Comparison of ENCODE assay signal across 8 cellular contexts in the genomic region with DNA sequence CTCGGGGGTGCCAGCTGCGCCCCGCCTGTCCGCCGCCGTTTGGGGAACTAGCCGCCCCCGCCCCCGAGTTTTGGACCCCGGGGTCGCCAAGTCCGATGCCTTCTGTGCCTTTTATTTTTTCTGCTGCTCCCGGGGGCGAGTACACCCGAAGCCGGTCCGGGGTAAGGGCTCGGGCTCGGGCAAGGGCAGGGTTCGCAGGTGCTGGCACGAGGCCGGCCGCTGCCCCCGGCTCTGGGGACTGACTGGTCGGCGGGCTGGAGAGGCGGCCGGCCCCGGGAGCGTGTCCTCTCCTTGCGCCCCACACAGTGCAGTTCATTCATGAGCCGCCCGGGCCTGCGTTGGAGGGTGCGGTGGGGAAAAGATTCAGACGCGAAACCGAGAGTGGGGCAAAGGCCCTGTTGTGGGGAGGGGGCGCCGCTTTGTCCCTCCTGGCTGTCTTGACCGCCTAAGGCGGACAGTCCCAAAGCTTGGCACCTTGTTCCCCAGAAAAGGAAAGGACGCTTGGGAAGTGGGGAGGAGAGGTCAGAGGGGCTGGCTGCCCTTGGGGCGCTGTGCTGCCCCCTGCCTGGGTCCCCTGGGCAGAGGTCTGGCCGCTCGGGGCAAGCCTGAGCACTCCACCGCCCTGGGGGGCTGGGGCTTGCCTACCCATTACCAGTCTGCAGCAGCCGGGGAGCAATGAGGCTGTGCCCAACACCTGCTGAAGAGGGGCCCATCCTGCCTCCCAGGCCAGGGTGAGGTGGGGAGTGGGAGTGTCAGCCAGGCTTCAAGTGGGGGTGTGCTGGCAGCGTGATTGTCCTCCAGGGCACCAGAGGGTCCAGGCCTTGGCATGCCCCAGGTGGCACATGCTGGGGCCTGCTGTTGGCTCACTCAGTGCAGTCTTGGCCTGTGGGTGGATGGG. TPM values are rescaled to one million over a fixed set of nuclear protein-coding genes. Genes with fewer than 3 reads are reported as not detected.
DNase-seq lines count a peak whose midpoint lies in the region; ATAC-seq, FAIRE-seq and TF ChIP-seq lines count a peak whose summit lies in the region.

No MANE protein-coding gene starts in this region.

- no peak overlapping the region for H3K27ac Mint-ChIP-seq in activated naive CD4-positive, alpha-beta T cell treated with anti-CD3 and anti-CD28 coated beads, Interleukin-2, amount 50 U/mL, for 24 hours

- H2AFZ ChIP-seq in KMS-11 (ENCODE audit: low read depth) = peak overlapping the region; percentile 68

- H3K4me1 Mint-ChIP-seq in activated naive CD4-positive, alpha-beta T cell treated with anti-CD3 and anti-CD28 coated beads, Interleukin-2, amount 50 U/mL, for 24 hours = peaks cover 59% of the 10 kb centered on the region

- TF ChIP-seq CTCF in KMS-11 (conservative IDR thresholded peaks at IDR 0.05; ENCODE audit: low read depth, low read length) = no peak
- TF ChIP-seq CTCF in pancreas (IDR thresholded peaks at IDR 0.05) = no peak

- peak overlapping the region; percentile 79 for H3K4me3 Mint-ChIP-seq in activated naive CD4-positive, alpha-beta T cell treated with anti-CD3 and anti-CD28 coated beads, Interleukin-2, amount 50 U/mL, for 24 hours

- H3K9ac ChIP-seq in KMS-11 = peak overlapping the region; percentile 54

- H3K4me1 ChIP-seq in KMS-11 (ENCODE audit: low read depth, poor library complexity, severe bottlenecking) = peaks cover 33% of the 10 kb centered on the region
- peaks cover 2 to 39% (median 23%) of the 10 kb centered on the region in 3 donors for H3K4me1 ChIP-seq in pancreas

- H3K27me3 ChIP-seq in KMS-11 (ENCODE audit: insufficient read depth, low read depth) (no peaks in the 10 kb centered on the region), pancreas (no peaks in the 10 kb centered on the region)

- 4% methylated on average over 48 to 49 of the region's 49 CpGs for whole genome bisulfite sequencing in pancreas, 2 donors

- no peaks in the 10 kb centered on the region for H3K9me3 Mint-ChIP-seq in activated naive CD4-positive, alpha-beta T cell treated with anti-CD3 and anti-CD28 coated beads, Interleukin-2, amount 50 U/mL, for 24 hours

- H3K36me3 ChIP-seq in KMS-11 (ENCODE audit: insufficient read depth) (no peaks in the 10 kb centered on the region), pancreas (no peaks in the 10 kb centered on the region)

- H4K20me1 ChIP-seq in KMS-11 (ENCODE audit: insufficient read depth) = peaks cover 29% of the 10 kb centered on the region

- peak; percentile 36 for DNase-seq in activated CD4-positive, alpha-beta T cell treated with anti-CD3 and anti-CD28 coated beads for 48 hours
- no peak for DNase-seq in activated CD4-positive, alpha-beta T cell treated with anti-CD3 and anti-CD28 coated beads for 1 hour
- peak; percentile 71 for DNase-seq in Right ventricle myocardium superior
- peak; percentile 34 to 86 (median 64) for DNase-seq in pancreas
- no peak for DNase-seq in NCI-H2171 (lab: John Stamatoyannopoulos, UW)

- intact Hi-C loops in Right ventricle myocardium superior (cut with DNase I) (no loop called here), pancreas (cut with DNase I) (no loop called here)

- H3K36me3 Mint-ChIP-seq in activated naive CD4-positive, alpha-beta T cell treated with anti-CD3 and anti-CD28 coated beads, Interleukin-2, amount 50 U/mL, for 24 hours = peaks cover 4% of the 10 kb centered on the region

- H3K79me2 ChIP-seq in KMS-11 (ENCODE audit: insufficient read depth, low read depth) = peaks cover 36% of the 10 kb centered on the region

- H3K27me3 Mint-ChIP-seq in activated naive CD4-positive, alpha-beta T cell treated with anti-CD3 and anti-CD28 coated beads, Interleukin-2, amount 50 U/mL, for 24 hours = no peaks in the 10 kb centered on the region

- no peaks in the 10 kb centered on the region for H3K9me3 ChIP-seq in pancreas

- H3K4me2 ChIP-seq in KMS-11 = peak overlapping the region; percentile 59; the same call in 1 of the 2 replicates

- FAIRE-seq in pancreas (lab: Jason Lieb, UNC) = no peak

- H3K4me3 ChIP-seq in KMS-11 (IDR thresholded peaks at IDR 0.05; ENCODE audit: insufficient read depth, low read depth, low read length) (no peak overlapping the region), pancreas (peak overlapping the region; percentile 73 to 98 (median 88))

- no peak overlapping the region for H3K27ac ChIP-seq in KMS-11
- H3K27ac ChIP-seq in pancreas = peak overlapping the region in 3 of 4 donors; percentile 6 to 90 (median 82)

- peak; percentile 62 for ATAC-seq in Right ventricle myocardium superior (ENCODE audit: poor library complexity)
- peak; percentile 51 to 66 (median 56) for ATAC-seq in pancreas
- ATAC-seq in HG02678 (IDR thresholded peaks at IDR 0.05; ENCODE audit: unreplicated experiment) = no peak

RNA-seq across cellular contexts. Expression of gene TMEM63B, which starts 0.9 kb away (rescaled TPM):
- total RNA-seq in Right ventricle myocardium superior (46.3 TPM), pancreas (10 to 100 TPM in 4 of 6 donors, 1 to 10 TPM in 2; 7.2 to 19.9 (median 11.4) TPM)
- polyA plus RNA-seq in pancreas = 10 to 100 TPM; 12.1 to 16.9 TPM

RNA-seq across cellular contexts. Expression of gene MRPL14, which starts 1.0 kb away (rescaled TPM):
- total RNA-seq in Right ventricle myocardium superior = 41.0 TPM
- total RNA-seq in pancreas = 10 to 100 TPM in 4 of 6 donors, 1 to 10 TPM in 2; 8.7 to 16.4 (median 14.1) TPM
- 10 to 100 TPM; 12.5 to 30.4 TPM for polyA plus RNA-seq in pancreas

RNA-seq across cellular contexts. Expression of gene CAPN11, which starts 30.4 kb away (rescaled TPM):
- 0.43 TPM for total RNA-seq in Right ventricle myocardium superior
- under 1 TPM in 4 of 6 donors, not detected in 2; 0.06 to 0.23 (median 0.14) TPM for total RNA-seq in pancreas
- under 1 TPM; 0.75 to 0.76 TPM for polyA plus RNA-seq in pancreas

Comparison
In these comparisons a context has a peak if more than half of its experiments do, and no peak if none do; other contexts are left out.
1. DNase-seq: peak in activated CD4-positive, alpha-beta T cell treated with anti-CD3 and anti-CD28 coated beads for 48 hours (single experiment), Right ventricle myocardium superior (single experiment) and pancreas (6 of 6); none in activated CD4-positive, alpha-beta T cell treated with anti-CD3 and anti-CD28 coated beads for 1 hour (single experiment) and NCI-H2171 (single experiment).